In the genomic region with DNA sequence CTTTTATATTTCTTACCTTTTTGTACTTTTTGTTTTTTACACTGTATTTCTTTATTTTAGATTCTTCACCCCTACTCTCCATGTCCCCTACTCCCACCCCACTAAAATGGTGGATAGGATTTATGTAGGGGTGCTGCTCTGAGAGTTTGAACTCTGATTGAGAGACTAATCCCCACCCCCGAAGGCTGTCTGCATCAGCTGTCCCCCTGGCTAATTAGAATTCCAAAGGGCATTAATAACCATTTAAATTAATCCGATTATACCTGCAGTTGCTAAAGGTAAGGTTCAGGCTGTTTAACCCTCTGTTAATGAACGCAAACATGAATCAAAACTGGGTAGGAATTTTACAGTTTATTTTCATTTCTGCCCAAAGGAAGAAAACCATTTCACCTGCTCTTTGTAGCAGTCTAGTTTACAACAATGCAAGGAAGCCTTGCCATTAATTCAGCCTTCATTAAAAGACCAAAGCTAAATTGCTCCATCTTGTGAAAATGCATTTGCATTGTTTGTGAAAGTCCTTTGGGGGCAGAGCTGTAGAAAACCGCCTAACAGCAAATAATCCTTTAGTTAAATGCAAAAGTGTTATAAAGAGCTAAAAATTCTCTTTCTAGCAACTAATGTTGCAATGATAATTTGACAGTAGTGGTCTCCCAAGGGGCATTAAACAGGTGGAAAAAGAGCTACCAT, we compare ENCODE assay signal across 20 cellular contexts.
A peak's percentile ranks its signal among the peaks of the same experiment; 100 is the strongest.
DNase-seq lines count a peak whose midpoint lies in the region; ATAC-seq, FAIRE-seq and TF ChIP-seq lines count a peak whose summit lies in the region.
"Had no signal": no experiment of that assay in that cellular context is flagged by ENCODE, and none has a peak within 500 bp of the region (broad histone marks: within the 10 kb centered on the region; RNA-seq: fewer than 3 reads in every experiment).

No MANE protein-coding gene starts in this region.

- H2AK9ac ChIP-seq in IMR-90 (replicated peaks; ENCODE audit: low read depth, low read length, poor library complexity) = no peak overlapping the region

- FAIRE-seq in GM12891 (lab: Jason Lieb, UNC) = peak; percentile 48
- FAIRE-seq: kidney had no signal

- no peak overlapping the region for H3K23ac ChIP-seq in IMR-90 (ENCODE audit: low read depth, low read length)
- no peak overlapping the region for H3K23ac ChIP-seq in neuronal stem cell (ENCODE audit: low read depth, low read length, poor library complexity)

- no peak overlapping the region for H2BK20ac ChIP-seq in IMR-90 (ENCODE audit: low read depth, low read length)

- TF ChIP-seq POLR2A in GM12891 (IDR thresholded peaks at IDR 0.05; ENCODE audit: low read depth, low read length) = no peak
- no peak for TF ChIP-seq POLR2A in IMR-90 (IDR thresholded peaks at IDR 0.05; ENCODE audit: low read depth, low read length)

- no peak overlapping the region for H3K4me3 ChIP-seq in IMR-90 (ENCODE audit: insufficient read depth, low read depth, low read length)
- no peak overlapping the region for H3K4me3 ChIP-seq in neuronal stem cell (ENCODE audit: low read length in 2 of 2)
- no peak overlapping the region for H3K4me3 ChIP-seq in psoas muscle
- H3K4me3 ChIP-seq: ovary, Peyer's patch, upper lobe of left lung had no signal

- no peaks in the 10 kb centered on the region for H3K27me3 ChIP-seq in IMR-90 (ENCODE audit: control insufficient read depth, insufficient read depth, low read length)
- H3K27me3 ChIP-seq in neuronal stem cell (ENCODE audit: control insufficient read depth in 3 of 3, insufficient read depth in 3 of 3, low read depth in 1 of 3, low read length in 3 of 3) = no peaks in the 10 kb centered on the region
- no peaks in the 10 kb centered on the region for H3K27me3 ChIP-seq in psoas muscle (ENCODE audit: insufficient read depth in 3 of 3, low read length in 2 of 3)
- H3K27me3 ChIP-seq: ovary, Peyer's patch, upper lobe of left lung had no signal

- H2BK120ac ChIP-seq in IMR-90 (ENCODE audit: low read depth, low read length) (no peak overlapping the region), neuronal stem cell (ENCODE audit: low read depth, low read length) (no peak overlapping the region)

- H4K5ac ChIP-seq in IMR-90 (ENCODE audit: low read depth, low read length) = no peak overlapping the region

- H3K18ac ChIP-seq in IMR-90 (ENCODE audit: low read depth, low read length) = no peak overlapping the region
- no peak overlapping the region for H3K18ac ChIP-seq in neuronal stem cell (ENCODE audit: low read length)

- TF ChIP-seq CTCF in IMR-90 (conservative IDR thresholded peaks at IDR 0.05; ENCODE audit: low read depth, low read length) (no peak), activated B cell treated with CpG ODN at 0.5 μM for 24 hours (IDR thresholded peaks at IDR 0.05) (no peak), psoas muscle (IDR thresholded peaks at IDR 0.05) (no peak)

- H2BK5ac ChIP-seq in IMR-90 (ENCODE audit: low read depth, low read length, poor library complexity, severe bottlenecking) (no peak overlapping the region), neuronal stem cell (ENCODE audit: low read length) (no peak overlapping the region)

- H3K36me3 ChIP-seq in IMR-90 (ENCODE audit: control insufficient read depth, insufficient read depth, low read length) = peaks cover 2% of the 10 kb centered on the region
- peaks cover 0 to 22% of the 10 kb centered on the region in 2 donors for H3K36me3 ChIP-seq in neuronal stem cell (replicated peaks in 1 of 2; ENCODE audit: control insufficient read depth in 2 of 2, insufficient read depth in 2 of 2, low read length in 2 of 2)
- peaks cover 0 to 5% of the 10 kb centered on the region in 2 donors for H3K36me3 ChIP-seq in psoas muscle (ENCODE audit: insufficient read depth in 1 of 2, low read depth in 1 of 2)
- H3K36me3 ChIP-seq: ovary, Peyer's patch had no signal

- no peak for TF ChIP-seq RAD21 in IMR-90 (IDR thresholded peaks at IDR 0.05; ENCODE audit: low read length)

- H2BK12ac ChIP-seq in neuronal stem cell (ENCODE audit: low read length) = no peak overlapping the region

- in situ Hi-C loops in IMR-90 (cut with MboI; ENCODE audit: low sequenced_read_pairs) = no loop called here

- no peaks in the 10 kb centered on the region for H3K27me3 Mint-ChIP-seq in activated B cell treated with CpG ODN at 0.5 μM for 24 hours
- H3K27me3 Mint-ChIP-seq: activated naive CD8-positive, alpha-beta T cell treated with anti-CD3 and anti-CD28 coated beads for 36 hours had no signal

- no peaks in the 10 kb centered on the region for H3K9me1 ChIP-seq in IMR-90 (ENCODE audit: insufficient read depth, low read length)

- no peak overlapping the region for H2BK15ac ChIP-seq in IMR-90 (ENCODE audit: low read depth, low read length)
- H2BK15ac ChIP-seq in neuronal stem cell (ENCODE audit: low read length) = no peak overlapping the region

- peak overlapping the region; percentile 3; the same call in 1 of the 2 replicates for H3K56ac ChIP-seq in IMR-90 (ENCODE audit: extremely low read depth, insufficient read depth, low read length)

- H3K4me3 Mint-ChIP-seq in activated B cell treated with CpG ODN at 0.5 μM for 24 hours = peak overlapping the region; percentile 37
- H3K4me3 Mint-ChIP-seq: activated naive CD8-positive, alpha-beta T cell treated with anti-CD3 and anti-CD28 coated beads for 36 hours; activated T-helper 1 cell treated with anti-CD3 and anti-CD28 coated beads, Interleukin-12 subunit alpha, Interleukin-12 subunit beta, Interleukin-2, Interleukin-4 antibody, amounts not matched to agents 30 ng/mL and 10 ng/mL and 1 ng/mL, durations not matched to agents 14 hours and 24 hours and 36 hours had no signal

- no peak overlapping the region for H3K4ac ChIP-seq in IMR-90 (ENCODE audit: low read depth, low read length)
- H3K4ac ChIP-seq in neuronal stem cell (ENCODE audit: low read length) = no peak overlapping the region

- no peak overlapping the region for H3K4me2 ChIP-seq in IMR-90 (ENCODE audit: low read depth, low read length)
- no peak overlapping the region for H3K4me2 ChIP-seq in neuronal stem cell (ENCODE audit: insufficient read depth, low read length, poor library complexity, severe bottlenecking)
- H3K4me2 ChIP-seq: SK-N-SH had no signal

- H3K27ac Mint-ChIP-seq in activated B cell treated with CpG ODN at 0.5 μM for 24 hours = peak overlapping the region; percentile 83
- H3K27ac Mint-ChIP-seq: activated naive CD8-positive, alpha-beta T cell treated with anti-CD3 and anti-CD28 coated beads for 36 hours; activated T-helper 1 cell treated with anti-CD3 and anti-CD28 coated beads, Interleukin-12 subunit alpha, Interleukin-12 subunit beta, Interleukin-2, Interleukin-4 antibody, amounts not matched to agents 30 ng/mL and 10 ng/mL and 1 ng/mL, durations not matched to agents 14 hours and 24 hours and 36 hours had no signal

- H3K9me3 ChIP-seq in IMR-90 (ENCODE audit: control insufficient read depth, insufficient read depth, low read length) = no peaks in the 10 kb centered on the region
- H3K9me3 ChIP-seq in neuronal stem cell (replicated peaks in 1 of 2; ENCODE audit: control insufficient read depth in 2 of 2, insufficient read depth in 1 of 2, low read depth in 1 of 2, low read length in 2 of 2) = peaks cover 0 to 9% of the 10 kb centered on the region in 2 donors
- no peaks in the 10 kb centered on the region for H3K9me3 ChIP-seq in psoas muscle
- H3K9me3 ChIP-seq: ovary, Peyer's patch, SK-N-SH, upper lobe of left lung had no signal

- no TSS peak for BruUV-seq in IMR-90 (replicated peaks; lab: Mats Ljungman, UMichigan)

- no peak overlapping the region for H4K8ac ChIP-seq in IMR-90 (ENCODE audit: low read depth in 2 of 2, low read length in 2 of 2)
- no peak overlapping the region for H4K8ac ChIP-seq in neuronal stem cell (ENCODE audit: low read depth, low read length)

- DNase-seq in GM12891 (ENCODE audit: insufficient read length, low spot score) (no peak), IMR-90 (no peak), activated B cell treated with CpG ODN at 0.5 μM for 24 hours (no peak), neuronal stem cell (ENCODE audit: low spot score) (peak; percentile 11), psoas muscle (no peak), SW480 (ENCODE audit: low spot score) (no peak)
- DNase-seq: activated CD4-positive, CD25-positive, alpha-beta regulatory T cell treated with anti-CD3 and anti-CD28 coated beads, Interleukin-2, amount 50 U/mL, for 72 hours; activated CD8-positive, alpha-beta memory T cell treated with anti-CD3 and anti-CD28 coated beads for 24 hours; activated naive CD8-positive, alpha-beta T cell treated with anti-CD3 and anti-CD28 coated beads for 36 hours; kidney; mammary epithelial cell; NCI-H2171 treated with DMSO at 0.1 percent for 48 hours; NCI-H774; ovary; Peyer's patch; SK-N-SH; T-helper 9 cell; upper lobe of left lung had no signal

- H2AK5ac ChIP-seq in IMR-90 (ENCODE audit: low read depth, low read length) (no peak overlapping the region), neuronal stem cell (ENCODE audit: low read depth, low read length) (no peak overlapping the region)

- peaks cover 56% of the 10 kb centered on the region for H3K36me3 Mint-ChIP-seq in activated B cell treated with CpG ODN at 0.5 μM for 24 hours (ENCODE audit: low read depth)

- H3K9me3 Mint-ChIP-seq in activated B cell treated with CpG ODN at 0.5 μM for 24 hours = peaks cover 1% of the 10 kb centered on the region

- H3K4me1 ChIP-seq in IMR-90 (ENCODE audit: control insufficient read depth, insufficient read depth, low read length) = peaks cover 3% of the 10 kb centered on the region; the same call in 1 of the 2 replicates
- H3K4me1 ChIP-seq in neuronal stem cell (ENCODE audit: control insufficient read depth in 2 of 2, insufficient read depth in 1 of 2, low read depth in 1 of 2, low read length in 2 of 2) = peaks cover 1 to 9% of the 10 kb centered on the region in 2 donors
- peaks cover 6% of the 10 kb centered on the region for H3K4me1 ChIP-seq in psoas muscle
- H3K4me1 ChIP-seq: upper lobe of left lung had no signal

- H3K9ac ChIP-seq in IMR-90 (ENCODE audit: low read depth, low read length) (no peak overlapping the region), neuronal stem cell (ENCODE audit: low read depth, low read length, poor library complexity) (no peak overlapping the region)
- H3K9ac ChIP-seq: SK-N-SH had no signal

- CTCF ChIA-PET in IMR-90 (lab: Yijun Ruan, JAX) = interaction anchor here (0.6 to 0.7 kb wide), 2 partner anchors 18 to 43 kb away, joined by 3 to 6 read pairs; no protein-coding TSS in a partner anchor
- CTCF ChIA-PET in activated B cell treated with CpG ODN at 0.5 μM for 24 hours (lab: Charles Lee) = no interaction called here

- POLR2A ChIA-PET in IMR-90 (lab: Charles Lee; ENCODE audit: unreplicated experiment) = no interaction called here
- POLR2A ChIA-PET in activated B cell treated with CpG ODN at 0.5 μM for 24 hours (lab: Charles Lee) = interaction anchor here (0.6 to 1.4 kb wide), 8 partner anchors 83 to 274 kb away, joined by 3 to 7 read pairs (median 3); a partner anchor contains a TSS

- no peak overlapping the region for H3K14ac ChIP-seq in IMR-90 (replicated peaks; ENCODE audit: low read depth, low read length)
- H3K14ac ChIP-seq in neuronal stem cell (ENCODE audit: low read length) = no peak overlapping the region

- H4K20me1 ChIP-seq in IMR-90 (ENCODE audit: insufficient read depth, low read length) = no peaks in the 10 kb centered on the region; the same call in 1 of the 2 replicates

- dilution Hi-C loops in IMR-90 (cut with HindIII; ENCODE audit: low sequenced_read_pairs, unreplicated experiment) = no loop called here

- H3K27ac ChIP-seq in IMR-90 (ENCODE audit: insufficient read depth, low read length) (no peak overlapping the region), neuronal stem cell (replicated peaks; ENCODE audit: low read length) (no peak overlapping the region), psoas muscle (no peak overlapping the region)
- H3K27ac ChIP-seq: ovary, Peyer's patch, upper lobe of left lung had no signal

- H3K4me1 Mint-ChIP-seq in activated B cell treated with CpG ODN at 0.5 μM for 24 hours = peaks cover 89% of the 10 kb centered on the region

- no peak for ATAC-seq in IMR-90 (ENCODE audit: low read depth)
- ATAC-seq in activated B cell treated with CpG ODN at 0.5 μM for 24 hours (ENCODE audit: low read depth) = no peak
- ATAC-seq in psoas muscle = no peak
- ATAC-seq in HG02885 (IDR thresholded peaks at IDR 0.05; ENCODE audit: poor library complexity, unreplicated experiment) = no peak

- H3K79me1 ChIP-seq in IMR-90 (ENCODE audit: low read depth in 1 of 2, low read length in 2 of 2) (peaks cover 9 to 16% of the 10 kb centered on the region in 2 experiments; a peak in 3 of 4 replicates), neuronal stem cell (ENCODE audit: low read depth, low read length) (no peaks in the 10 kb centered on the region)

- no CpG with 5 or more reads among the region's 4 CpGs for WGBS in IMR-90 (ENCODE audit: extremely low coverage in 2 of 2, insufficient read length in 1 of 2), 2 experiments
- no CpG with 5 or more reads among the region's 4 CpGs for WGBS in neuronal stem cell (ENCODE audit: extremely low coverage in 2 of 2, insufficient read length in 2 of 2, insufficient replicate concordance in 1 of 2), 2 donors
- 80 to 82% (median 81%) methylated on average over 4 of the region's 4 CpGs for WGBS in psoas muscle, 3 donors

- H4K91ac ChIP-seq in IMR-90 (ENCODE audit: insufficient read depth, low read depth, low read length) (no peak overlapping the region), neuronal stem cell (ENCODE audit: low read depth, low read length, poor library complexity) (no peak overlapping the region)

- intact Hi-C loops in IMR-90 (cut with micrococcal nuclease) = no loop called here
- intact Hi-C loops in activated B cell treated with CpG ODN at 0.5 μM for 24 hours (cut with micrococcal nuclease) = loop anchor here (10.0 kb wide), 1 partner anchor 317 kb away; no protein-coding TSS in a partner anchor
- intact Hi-C loops in psoas muscle (cut with DNase I) = no loop called here

- H2AFZ ChIP-seq in IMR-90 (replicated peaks; ENCODE audit: low read length, poor library complexity) (no peak overlapping the region), neuronal stem cell (ENCODE audit: low read length) (no peak overlapping the region)
